15 cellular contexts compared by ENCODE assay signal in genomic region chr6:3835055-3835731, GRCh38. TPM values are rescaled to one million over a fixed set of nuclear protein-coding genes. Genes with fewer than 3 reads are reported as not detected.
A peak's percentile ranks its signal among the peaks of the same experiment; 100 is the strongest.
DNase-seq lines count a peak whose midpoint lies in the region; ATAC-seq, FAIRE-seq and TF ChIP-seq lines count a peak whose summit lies in the region.
"Had no signal": no experiment of that assay in that cellular context is flagged by ENCODE, and none has a peak within 500 bp of the region (broad histone marks: within the 10 kb centered on the region; RNA-seq: fewer than 3 reads in every experiment).

No MANE protein-coding gene starts in this region.

- POLR2A ChIA-PET in Caco-2 (lab: Charles Lee) = no interaction called here

- no peaks in the 10 kb centered on the region for H3K36me3 Mint-ChIP-seq in Caco-2 (ENCODE audit: insufficient read depth, unreplicated experiment)
- H3K36me3 Mint-ChIP-seq: activated naive CD4-positive, alpha-beta T cell treated with anti-CD3 and anti-CD28 coated beads, Interleukin-2, amount 50 U/mL, for 24 hours; immature natural killer cell had no signal

- no peak for TF ChIP-seq POLR2A in adrenal gland (IDR thresholded peaks at IDR 0.05)
- TF ChIP-seq POLR2A in GM12891 (IDR thresholded peaks at IDR 0.05; ENCODE audit: low read depth, low read length) = no peak

- H3K27ac ChIP-seq in adrenal gland (peak overlapping the region in 2 of 5 donors; percentile 17 to 58), right atrium auricular region (peak overlapping the region; percentile 28 to 34)

- H3K9me3 ChIP-seq in Caco-2 = no peaks in the 10 kb centered on the region
- H3K9me3 ChIP-seq in adrenal gland (replicated peaks in 1 of 3) = no peaks in the 10 kb centered on the region
- H3K9me3 ChIP-seq in right atrium auricular region = no peaks in the 10 kb centered on the region

- no peaks in the 10 kb centered on the region for H3K9me3 Mint-ChIP-seq in Caco-2 (ENCODE audit: unreplicated experiment)
- H3K9me3 Mint-ChIP-seq: activated naive CD4-positive, alpha-beta T cell treated with anti-CD3 and anti-CD28 coated beads, Interleukin-2, amount 50 U/mL, for 24 hours; immature natural killer cell had no signal

- peak; percentile 65 to 73 for TF ChIP-seq CTCF in Caco-2 (IDR thresholded peaks at IDR 0.05; ENCODE audit: insufficient read depth in 1 of 2, low read depth in 1 of 2, low read length in 1 of 2, severe bottlenecking in 1 of 2, unreplicated experiment in 1 of 2)
- no peak for TF ChIP-seq CTCF in adrenal gland (IDR thresholded peaks at IDR 0.05)
- no peak for TF ChIP-seq CTCF in right atrium auricular region (IDR thresholded peaks at IDR 0.05)

- H3K4me1 ChIP-seq in Caco-2 = peaks cover 11% of the 10 kb centered on the region
- no peaks in the 10 kb centered on the region for H3K4me1 ChIP-seq in adrenal gland (replicated peaks in 1 of 2)
- no peaks in the 10 kb centered on the region for H3K4me1 ChIP-seq in right atrium auricular region

- DNase-seq in Caco-2 = peak; percentile 62
- peak in 5 of 7 donors; percentile 17 to 62 (median 43) for DNase-seq in adrenal gland
- peak; percentile 87 for DNase-seq in right atrium auricular region (ENCODE audit: low spot score)
- peak; percentile 90 for DNase-seq in posterior vena cava (ENCODE audit: low spot score)
- DNase-seq in GM12891 (ENCODE audit: insufficient read length, low spot score) = no peak
- DNase-seq: activated CD4-positive, alpha-beta T cell treated with anti-CD3 and anti-CD28 coated beads, Interleukin-2, amount 50 U/mL, for 4 hours; immature natural killer cell; NCI-H1048; NCI-H748 treated with DMSO at 0.1 percent for 48 hours had no signal

- H3K4me3 Mint-ChIP-seq in Caco-2 (ENCODE audit: unreplicated experiment) = no peak overlapping the region
- H3K4me3 Mint-ChIP-seq: activated naive CD4-positive, alpha-beta T cell treated with anti-CD3 and anti-CD28 coated beads, Interleukin-2, amount 50 U/mL, for 24 hours; B cell; immature natural killer cell had no signal

- H3K27me3 ChIP-seq in Caco-2 (replicated peaks; ENCODE audit: control insufficient read depth, insufficient read depth, low read length) (no peaks in the 10 kb centered on the region), adrenal gland (no peaks in the 10 kb centered on the region), right atrium auricular region (no peaks in the 10 kb centered on the region)

- intact Hi-C loops in Caco-2 (cut with micrococcal nuclease; ENCODE audit: unreplicated experiment) = loop anchor here (1.0 to 5.0 kb wide), 4 partner anchors 37 to 143 kb away; no protein-coding TSS in a partner anchor
- intact Hi-C loops in adrenal gland (cut with DNase I) = no loop called here
- intact Hi-C loops in posterior vena cava (cut with DNase I) = loop anchor here in 1 of 2 donors (5.0 kb wide), 1 partner anchor 1032 kb away; no protein-coding TSS in a partner anchor

- no peaks in the 10 kb centered on the region for H3K27me3 Mint-ChIP-seq in Caco-2 (ENCODE audit: insufficient read depth, unreplicated experiment)
- H3K27me3 Mint-ChIP-seq: activated naive CD4-positive, alpha-beta T cell treated with anti-CD3 and anti-CD28 coated beads, Interleukin-2, amount 50 U/mL, for 24 hours had no signal

- WGBS in adrenal gland, 4 donors = 79 to 87% (median 83%) methylated on average over 5 of the region's 5 CpGs

- H3K4me3 ChIP-seq in Caco-2 (ENCODE audit: low read depth, low read length) (no peak overlapping the region), adrenal gland (no peak overlapping the region), right atrium auricular region (no peak overlapping the region)

- no peak for FAIRE-seq in GM12891 (lab: Jason Lieb, UNC)
- FAIRE-seq: GM19239 had no signal

- no TSS peak for BruUV-seq in Caco-2 (replicated peaks; lab: Mats Ljungman, UMichigan)

- H3K4me1 Mint-ChIP-seq in Caco-2 (ENCODE audit: low read depth, unreplicated experiment) = peaks cover 7% of the 10 kb centered on the region
- H3K4me1 Mint-ChIP-seq: activated naive CD4-positive, alpha-beta T cell treated with anti-CD3 and anti-CD28 coated beads, Interleukin-2, amount 50 U/mL, for 24 hours; immature natural killer cell had no signal

- ATAC-seq in HG03469 (IDR thresholded peaks at IDR 0.05; ENCODE audit: unreplicated experiment) = no peak
- ATAC-seq in GM18873 (IDR thresholded peaks at IDR 0.05; ENCODE audit: low FRiP score, unreplicated experiment) = no peak
- ATAC-seq in HG03139 (IDR thresholded peaks at IDR 0.05; ENCODE audit: unreplicated experiment) = no peak

- CTCF ChIA-PET in Caco-2 (lab: Charles Lee) = interaction anchor here (0.9 to 1.7 kb wide), 4 partner anchors 26 to 143 kb away, joined by 3 to 16 read pairs (median 8); no protein-coding TSS in a partner anchor

- no peak overlapping the region for H3K27ac Mint-ChIP-seq in Caco-2 (ENCODE audit: unreplicated experiment)
- H3K27ac Mint-ChIP-seq: activated naive CD4-positive, alpha-beta T cell treated with anti-CD3 and anti-CD28 coated beads, Interleukin-2, amount 50 U/mL, for 24 hours; B cell; immature natural killer cell had no signal

- H3K36me3 ChIP-seq in Caco-2 (ENCODE audit: control insufficient read depth, insufficient read depth, low read length) = no peaks in the 10 kb centered on the region
- no peaks in the 10 kb centered on the region for H3K36me3 ChIP-seq in adrenal gland (replicated peaks in 1 of 2)
- H3K36me3 ChIP-seq in right atrium auricular region = no peaks in the 10 kb centered on the region

TF ChIP-seq in GM12891, 5 proteins besides CTCF, POLR2A, EP300 and RAD21:
- TF ChIP-seq POU2F2 (IDR thresholded peaks at IDR 0.05; ENCODE audit: low read depth, low read length) (no peak), TAF1 (IDR thresholded peaks at IDR 0.05; ENCODE audit: low read depth, low read length) (no peak), POLR2AphosphoS5 (IDR thresholded peaks at IDR 0.05; ENCODE audit: low read depth, low read length) (no peak), PAX5 (IDR thresholded peaks at IDR 0.05; ENCODE audit: insufficient read depth, low read length, severe bottlenecking) (no peak), SPI1 (IDR thresholded peaks at IDR 0.05; ENCODE audit: low read depth, low read length) (no peak)

RNA-seq across cellular contexts. Expression of gene FAM50B, which starts 14.0 kb away (rescaled TPM):
- total RNA-seq in Caco-2 (2022) (not detected in 2 replicates), adrenal gland (100 to 1,000 TPM in 1 of 8 donors, 10 to 100 TPM in 7; 10.6 to 119 (median 15.2) TPM), right atrium auricular region (10 to 100 TPM; 10.0 to 19.6 TPM), posterior vena cava (1 to 10 TPM; 4.8 to 7.5 TPM)
- 10 to 100 TPM in 1 of 3 donors, 1 to 10 TPM in 2; 5.9 to 15.7 (median 6.8) TPM for polyA plus RNA-seq in adrenal gland
- 5.0 TPM for polyA plus RNA-seq in GM12891 (2012; ENCODE audit: low read depth, missing spikeins)

Comparison
In these comparisons a context has a peak if more than half of its experiments do, and no peak if none do; other contexts are left out.
1. CTCF ChIP-seq: peak in Caco-2 (2 of 2); none in adrenal gland (0 of 6) and right atrium auricular region (0 of 2).